Comparison of ENCODE assay signal across 8 cellular contexts in the genomic region with DNA sequence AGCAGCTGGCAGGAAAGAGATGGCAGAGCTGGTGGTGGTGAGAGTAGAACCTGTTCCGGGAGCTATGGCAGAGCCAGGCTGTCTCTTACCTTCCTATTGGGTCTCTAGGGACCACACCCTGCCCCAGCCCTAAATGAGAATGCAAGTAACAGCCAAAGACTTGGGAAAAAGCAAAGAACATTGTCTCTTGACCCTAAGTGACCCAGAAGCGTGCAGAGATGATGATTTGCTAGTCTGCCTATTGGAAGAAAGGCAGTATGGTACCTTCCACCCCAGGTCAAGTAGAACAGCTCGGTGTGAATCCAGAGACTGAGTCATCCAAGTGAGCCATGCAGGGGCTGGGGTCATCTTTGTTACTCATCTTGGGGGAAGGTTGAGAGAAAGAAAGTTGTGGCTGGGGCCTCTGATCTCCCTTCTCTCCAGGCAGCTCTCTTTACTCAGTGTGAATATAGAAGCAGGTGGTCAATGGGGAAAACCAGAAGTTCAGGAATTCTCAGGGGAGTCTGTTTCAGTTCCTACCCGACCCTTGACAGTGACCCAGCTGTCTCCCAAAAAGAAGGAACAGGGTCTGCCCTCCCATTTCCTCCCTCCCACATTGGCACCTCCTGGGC. TPM values are rescaled to one million over a fixed set of nuclear protein-coding genes. Genes with fewer than 3 reads are reported as not detected.
DNase-seq lines count a peak whose midpoint lies in the region; ATAC-seq, FAIRE-seq and TF ChIP-seq lines count a peak whose summit lies in the region.

No MANE protein-coding gene starts in this region.

- peak; percentile 51 to 81 for ATAC-seq in activated naive CD4-positive, alpha-beta T cell treated with anti-CD3 and anti-CD28 coated beads, Interleukin-2, amount 50 U/mL, for 72 hours
- ATAC-seq in HG03457 (IDR thresholded peaks at IDR 0.05; ENCODE audit: unreplicated experiment): no peak

- no peak for TF ChIP-seq POLR2A in suprapubic skin (IDR thresholded peaks at IDR 0.05)

- H3K9me3 Mint-ChIP-seq in HFFc6: no peaks in the 10 kb centered on the region
- H3K9me3 Mint-ChIP-seq in activated naive CD4-positive, alpha-beta T cell treated with anti-CD3 and anti-CD28 coated beads, Interleukin-2, amount 50 U/mL, for 72 hours: no peaks in the 10 kb centered on the region

- H3K9ac ChIP-seq in kidney (ENCODE audit: low read length in 2 of 2): peak overlapping the region; percentile 5 to 85

- peak overlapping the region in 1 of 2 donors; percentile 77 for H3K27ac ChIP-seq in kidney (ENCODE audit: low read depth in 2 of 2, low read length in 2 of 2)
- peak overlapping the region; percentile 96 for H3K27ac ChIP-seq in suprapubic skin

- no peaks in the 10 kb centered on the region for H3K36me3 Mint-ChIP-seq in HFFc6 (ENCODE audit: low read depth)
- no peaks in the 10 kb centered on the region for H3K36me3 Mint-ChIP-seq in activated naive CD4-positive, alpha-beta T cell treated with anti-CD3 and anti-CD28 coated beads, Interleukin-2, amount 50 U/mL, for 72 hours

- WGBS in suprapubic skin: 41% methylated on average over 3 of the region's 4 CpGs

- intact Hi-C loops in kidney (cut with DNase I): no loop called here

- no peak for TF ChIP-seq CTCF in HFFc6 (IDR thresholded peaks at IDR 0.05)
- TF ChIP-seq CTCF in kidney (IDR thresholded peaks at IDR 0.05; ENCODE audit: borderline replicate concordance, extremely low read depth, insufficient read depth): no peak
- TF ChIP-seq CTCF in suprapubic skin (IDR thresholded peaks at IDR 0.05): no peak

- DNase-seq in ACHN (peak; percentile 66), HFFc6 (peak; percentile 57), kidney (no peak), suprapubic skin (ENCODE audit: low spot score in 2 of 2) (no peak), COLO668 (lab: John Stamatoyannopoulos, UW; ENCODE audit: unreplicated experiment) (no peak), SHP77 treated with DMSO at 0.1 percent for 48 hours (lab: John Stamatoyannopoulos, UW) (no peak)
- DNase-seq in activated naive CD4-positive, alpha-beta T cell treated with anti-CD3 and anti-CD28 coated beads, Interleukin-2, amount 50 U/mL, for 72 hours (ENCODE audit: low spot score in 2 of 2): peak in 1 of 2 donors; percentile 71

- peaks cover 0 to 2% of the 10 kb centered on the region in 2 donors for H3K36me3 ChIP-seq in kidney (ENCODE audit: control insufficient read depth in 1 of 2, insufficient read depth in 2 of 2, low read length in 2 of 2)
- H3K36me3 ChIP-seq in suprapubic skin: peaks cover 3% of the 10 kb centered on the region

- H3K4me3 ChIP-seq in kidney (ENCODE audit: low read length in 2 of 2): peak overlapping the region in 1 of 2 donors; percentile 83
- H3K4me3 ChIP-seq in suprapubic skin: peak overlapping the region; percentile 80

- peaks cover 85% of the 10 kb centered on the region for H3K4me1 Mint-ChIP-seq in HFFc6 (ENCODE audit: low read depth)

- H3K4me1 ChIP-seq in kidney (ENCODE audit: control insufficient read depth in 1 of 2, insufficient read depth in 1 of 2, low read depth in 1 of 2, low read length in 2 of 2) (peaks cover 27 to 37% of the 10 kb centered on the region in 2 donors), suprapubic skin (peaks cover 74% of the 10 kb centered on the region)

- no peaks in the 10 kb centered on the region for H3K27me3 ChIP-seq in suprapubic skin

- in situ Hi-C loops in ACHN (cut with HindIII; ENCODE audit: low pct_ligation_motif_present, low pct_unique_long_range_greater_than_20kb, low sequenced_read_pairs): no loop called here

- H3K27me3 Mint-ChIP-seq in HFFc6 (ENCODE audit: insufficient read depth): peaks cover 15% of the 10 kb centered on the region

- peak overlapping the region; percentile 90 for H3K27ac Mint-ChIP-seq in HFFc6
- peak overlapping the region; percentile 92 to 99 for H3K27ac Mint-ChIP-seq in activated naive CD4-positive, alpha-beta T cell treated with anti-CD3 and anti-CD28 coated beads, Interleukin-2, amount 50 U/mL, for 72 hours

- no peak for TF ChIP-seq EP300 in suprapubic skin (IDR thresholded peaks at IDR 0.05)

- H3K9me3 ChIP-seq in kidney (ENCODE audit: control insufficient read depth in 1 of 2, low read length in 2 of 2) (no peaks in the 10 kb centered on the region), suprapubic skin (no peaks in the 10 kb centered on the region)

- FAIRE-seq in kidney (lab: Jason Lieb, UNC): no peak

- peak overlapping the region; percentile 92 for H3K4me3 Mint-ChIP-seq in HFFc6

RNA-seq across cellular contexts. Expression of a gene that starts 1.7 kb away (rescaled TPM):
- total RNA-seq in HFFc6 (2021; fragmentation: NEBNext Ultra II Directional; extraction: Animal tissue kit (Norgen Biotek cat#: 25700)): 100 to 1,000 TPM in 4 of 6 experiments, 10 to 100 TPM in 2; 87.4 to 113 (median 104) TPM
- 100 to 1,000 TPM; 116 to 118 TPM for total RNA-seq in activated naive CD4-positive, alpha-beta T cell treated with anti-CD3 and anti-CD28 coated beads, Interleukin-2, amount 50 U/mL, for 72 hours
- total RNA-seq in kidney: 116 TPM
- 451 TPM for polyA plus RNA-seq in kidney (ENCODE audit: insufficient read depth, low read depth, low replicate concordance)
- 100 to 1,000 TPM in 3 of 4 donors, 10 to 100 TPM in 1; 92.7 to 166 (median 139) TPM for total RNA-seq in suprapubic skin

RNA-seq across cellular contexts. Expression of a gene that starts 2.7 kb away (rescaled TPM):
- 10 to 100 TPM in 2 of 6 experiments, 1 to 10 TPM in 4; 6.6 to 13.2 (median 7.8) TPM for total RNA-seq in HFFc6 (2021; fragmentation: NEBNext Ultra II Directional; extraction: Animal tissue kit (Norgen Biotek cat#: 25700))
- total RNA-seq in activated naive CD4-positive, alpha-beta T cell treated with anti-CD3 and anti-CD28 coated beads, Interleukin-2, amount 50 U/mL, for 72 hours: 10 to 100 TPM in 1 of 2 donors, 1 to 10 TPM in 1; 6.4 to 13.3 TPM
- total RNA-seq in kidney (11.1 TPM), suprapubic skin (10 to 100 TPM in 2 of 4 donors, 1 to 10 TPM in 2; 5.7 to 15.3 (median 9.5) TPM)
- 30.2 TPM for polyA plus RNA-seq in kidney (ENCODE audit: insufficient read depth, low read depth, low replicate concordance)

RNA-seq across cellular contexts. Expression of a gene that starts 9.8 kb away (rescaled TPM):
- total RNA-seq in HFFc6 (2021; fragmentation: NEBNext Ultra II Directional; extraction: Animal tissue kit (Norgen Biotek cat#: 25700)): 1 to 10 TPM in 4 of 6 experiments, under 1 TPM in 2; 0.95 to 2.3 (median 1.2) TPM
- 10 to 100 TPM in 1 of 2 donors, 1 to 10 TPM in 1; 4.0 to 11.9 TPM for total RNA-seq in activated naive CD4-positive, alpha-beta T cell treated with anti-CD3 and anti-CD28 coated beads, Interleukin-2, amount 50 U/mL, for 72 hours
- total RNA-seq in kidney (66.3 TPM), suprapubic skin (10 to 100 TPM in 3 of 4 donors, 1 to 10 TPM in 1; 9.5 to 20.6 (median 15.8) TPM)
- 26.2 TPM for polyA plus RNA-seq in kidney (ENCODE audit: insufficient read depth, low read depth, low replicate concordance)

RNA-seq across cellular contexts. Expression of a gene that starts 11.3 kb away (rescaled TPM):
- 1,000 to 10,000 TPM; 1,860 to 2,483 (median 2,072) TPM for total RNA-seq in HFFc6 (2021; fragmentation: NEBNext Ultra II Directional; extraction: Animal tissue kit (Norgen Biotek cat#: 25700))
- total RNA-seq in activated naive CD4-positive, alpha-beta T cell treated with anti-CD3 and anti-CD28 coated beads, Interleukin-2, amount 50 U/mL, for 72 hours: 100 to 1,000 TPM; 129 to 180 TPM
- 1,130 TPM for total RNA-seq in kidney
- 1,381 TPM for polyA plus RNA-seq in kidney (ENCODE audit: insufficient read depth, low read depth, low replicate concordance)
- total RNA-seq in suprapubic skin: 100 to 1,000 TPM; 176 to 303 (median 193) TPM

RNA-seq across cellular contexts. Expression of a gene that starts 25.4 kb away (rescaled TPM):
- 10 to 100 TPM; 15.8 to 25.9 (median 16.9) TPM for total RNA-seq in HFFc6 (2021; fragmentation: NEBNext Ultra II Directional; extraction: Animal tissue kit (Norgen Biotek cat#: 25700))
- 10 to 100 TPM in 1 of 2 donors, 1 to 10 TPM in 1; 5.9 to 12.0 TPM for total RNA-seq in activated naive CD4-positive, alpha-beta T cell treated with anti-CD3 and anti-CD28 coated beads, Interleukin-2, amount 50 U/mL, for 72 hours
- total RNA-seq in kidney: 6.2 TPM
- 3.4 TPM for polyA plus RNA-seq in kidney (ENCODE audit: insufficient read depth, low read depth, low replicate concordance)
- total RNA-seq in suprapubic skin: 1 to 10 TPM in 3 of 4 donors, under 1 TPM in 1; 0.68 to 3.8 (median 2.0) TPM

Comparison
In these comparisons a context has a peak if more than half of its experiments do, and no peak if none do; other contexts are left out.
1. DNase-seq: peak in ACHN (single experiment) and HFFc6 (single experiment); none in kidney (single experiment), suprapubic skin (0 of 2), COLO668 (single experiment) and SHP77 treated with DMSO at 0.1 percent for 48 hours (single experiment).